25 cellular contexts compared by ENCODE assay signal in genomic region chr1:11671205-11671543, GRCh38. TPM values are rescaled to one million over a fixed set of nuclear protein-coding genes. Genes with fewer than 3 reads are reported as not detected.
"Had no signal": no experiment of that assay in that cellular context is flagged by ENCODE, and none has a peak within 500 bp of the region (broad histone marks: within the 10 kb centered on the region; RNA-seq: fewer than 3 reads in every experiment).

No MANE protein-coding gene starts in this region.

- H3K4me1 Mint-ChIP-seq: activated CD4-positive, alpha-beta T cell treated with anti-CD3 and anti-CD28 coated beads for 36 hours had no signal

- H3K4me3 Mint-ChIP-seq: activated CD4-positive, alpha-beta T cell treated with anti-CD3 and anti-CD28 coated beads for 36 hours; activated naive CD4-positive, alpha-beta T cell treated with anti-CD3 and anti-CD28 coated beads, Interleukin-2, amount 50 U/mL, for 24 hours; activated T-helper 1 cell treated with anti-CD3 and anti-CD28 coated beads, Interleukin-12 subunit alpha, Interleukin-12 subunit beta, Interleukin-2, Interleukin-4 antibody, amounts not matched to agents 30 ng/mL and 10 ng/mL and 1 ng/mL, durations not matched to agents 14 hours and 24 hours and 36 hours; naive thymus-derived CD8-positive, alpha-beta T cell; neural progenitor cell had no signal

- H3K9me3 ChIP-seq: body of pancreas, gastrocnemius medialis, prostate gland, spleen, upper lobe of right lung had no signal

- H3K36me3 ChIP-seq: neural progenitor cell had no signal

- H3K9me3 Mint-ChIP-seq: activated naive CD4-positive, alpha-beta T cell treated with anti-CD3 and anti-CD28 coated beads, Interleukin-2, amount 50 U/mL, for 24 hours; activated T-helper 1 cell treated with anti-CD3 and anti-CD28 coated beads, Interleukin-12 subunit alpha, Interleukin-12 subunit beta, Interleukin-2, Interleukin-4 antibody, amounts not matched to agents 30 ng/mL and 10 ng/mL and 1 ng/mL, durations not matched to agents 14 hours and 24 hours and 36 hours; naive thymus-derived CD8-positive, alpha-beta T cell; neural progenitor cell had no signal

- H3K27ac Mint-ChIP-seq: activated CD4-positive, alpha-beta T cell treated with anti-CD3 and anti-CD28 coated beads for 36 hours; activated naive CD4-positive, alpha-beta T cell treated with anti-CD3 and anti-CD28 coated beads, Interleukin-2, amount 50 U/mL, for 24 hours; activated T-helper 1 cell treated with anti-CD3 and anti-CD28 coated beads, Interleukin-12 subunit alpha, Interleukin-12 subunit beta, Interleukin-2, Interleukin-4 antibody, amounts not matched to agents 30 ng/mL and 10 ng/mL and 1 ng/mL, durations not matched to agents 14 hours and 24 hours and 36 hours; neural progenitor cell had no signal

- H3K4me3 ChIP-seq: body of pancreas, gastrocnemius medialis, lung, neural progenitor cell, prostate gland, spleen, upper lobe of right lung had no signal

- H3K4me1 ChIP-seq: gastrocnemius medialis, neural progenitor cell, prostate gland had no signal

- FAIRE-seq: endothelial cell of umbilical vein, islet of Langerhans had no signal

- ATAC-seq: activated CD4-positive, alpha-beta T cell treated with anti-CD3 and anti-CD28 coated beads for 36 hours; body of pancreas; gastrocnemius medialis; left cardiac atrium; naive thymus-derived CD8-positive, alpha-beta T cell had no signal

- H3K27me3 ChIP-seq: body of pancreas, gastrocnemius medialis, neural progenitor cell, spleen, upper lobe of right lung had no signal

- H3K27ac ChIP-seq: body of pancreas, gastrocnemius medialis, neural progenitor cell, prostate gland, upper lobe of right lung had no signal

- DNase-seq: activated CD4-positive, alpha-beta T cell treated with anti-CD3 and anti-CD28 coated beads for 36 hours; activated CD4-positive, alpha-beta T cell treated with anti-CD3 and anti-CD28 coated beads, Interleukin-2, amount 50 U/mL, for 4 hours; activated CD8-positive, alpha-beta memory T cell treated with anti-CD3 and anti-CD28 coated beads, Interleukin-2, amount 50 U/mL, for 48 hours; activated gamma-delta T cell; anterior cingulate cortex; caudate nucleus; dermis blood vessel endothelial cell; effector memory CD4-positive, alpha-beta T cell; gastrocnemius medialis; head of caudate nucleus; left cardiac atrium; naive thymus-derived CD8-positive, alpha-beta T cell; spleen; stimulated activated CD4-positive, alpha-beta T cell treated with anti-CD3 and anti-CD28 coated beads, Interleukin-4, amount 100 ng/mL, for 1 hour; stimulated activated naive CD4-positive, alpha-beta T cell treated with Interleukin-2 at 50 U/mL for 16 hours; T-helper 9 cell; upper lobe of right lung had no signal

- H2AFZ ChIP-seq: neural progenitor cell had no signal

- H3K9ac ChIP-seq: neural progenitor cell had no signal

- H3K27me3 Mint-ChIP-seq: activated CD4-positive, alpha-beta T cell treated with anti-CD3 and anti-CD28 coated beads for 36 hours; activated naive CD4-positive, alpha-beta T cell treated with anti-CD3 and anti-CD28 coated beads, Interleukin-2, amount 50 U/mL, for 24 hours; naive thymus-derived CD8-positive, alpha-beta T cell had no signal

- H3K4me2 ChIP-seq: neural progenitor cell had no signal

RNA-seq across cellular contexts. Expression of gene DRAXIN, which starts 20.3 kb away (rescaled TPM):
- total RNA-seq: activated T-helper 1 cell treated with anti-CD3 and anti-CD28 coated beads, Interleukin-12 subunit alpha, Interleukin-12 subunit beta, Interleukin-2, Interleukin-4 antibody, amounts not matched to agents 30 ng/mL and 10 ng/mL and 1 ng/mL, durations not matched to agents 14 hours and 24 hours and 36 hours; body of pancreas; gastrocnemius medialis had no signal
